ENCODE assay signal across 1 cellular context in the genomic region with DNA sequence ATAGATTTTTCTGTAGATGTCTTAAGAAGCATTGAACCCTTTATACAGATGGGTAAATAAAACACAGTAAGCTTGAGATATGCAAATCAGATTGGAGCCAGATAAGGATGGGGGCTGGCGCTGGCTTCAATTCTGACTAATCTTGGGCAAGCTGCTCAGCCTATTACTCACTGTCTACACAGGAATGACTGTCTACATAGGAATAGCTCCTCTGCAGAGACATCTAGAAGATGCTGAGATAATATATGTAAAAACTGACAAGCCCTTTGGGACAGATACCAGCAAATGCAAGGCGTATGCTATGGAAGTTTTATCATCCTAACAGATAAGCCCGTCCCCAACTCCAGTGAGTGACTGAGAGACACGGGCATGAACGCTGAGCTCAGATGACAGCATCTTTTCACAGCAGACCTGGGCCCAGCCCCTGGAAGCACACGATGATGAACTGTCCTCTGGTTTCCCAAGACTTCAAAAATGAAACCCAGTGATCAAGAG.
TF ChIP-seq lines count a peak whose summit lies in the region.

No MANE protein-coding gene starts in this region.

TF ChIP-seq in A549, 52 proteins besides CTCF, POLR2A, EP300 and RAD21 (continued from another document):
- no peak for TF ChIP-seq HEYL (CRISPR knock-in tag; IDR thresholded peaks at IDR 0.05)
- TF ChIP-seq EHF (CRISPR knock-in tag; IDR thresholded peaks at IDR 0.05): no peak
- TF ChIP-seq FOXS1 (CRISPR knock-in tag; IDR thresholded peaks at IDR 0.05): no peak
- no peak for TF ChIP-seq MAZ (IDR thresholded peaks at IDR 0.05; ENCODE audit: borderline replicate concordance, low read depth, low read length)
- TF ChIP-seq EHMT2 (IDR thresholded peaks at IDR 0.05; ENCODE audit: low read depth): no peak
- no peak for TF ChIP-seq TFCP2L1 (CRISPR knock-in tag; IDR thresholded peaks at IDR 0.05)
- TF ChIP-seq, protein P1, sequence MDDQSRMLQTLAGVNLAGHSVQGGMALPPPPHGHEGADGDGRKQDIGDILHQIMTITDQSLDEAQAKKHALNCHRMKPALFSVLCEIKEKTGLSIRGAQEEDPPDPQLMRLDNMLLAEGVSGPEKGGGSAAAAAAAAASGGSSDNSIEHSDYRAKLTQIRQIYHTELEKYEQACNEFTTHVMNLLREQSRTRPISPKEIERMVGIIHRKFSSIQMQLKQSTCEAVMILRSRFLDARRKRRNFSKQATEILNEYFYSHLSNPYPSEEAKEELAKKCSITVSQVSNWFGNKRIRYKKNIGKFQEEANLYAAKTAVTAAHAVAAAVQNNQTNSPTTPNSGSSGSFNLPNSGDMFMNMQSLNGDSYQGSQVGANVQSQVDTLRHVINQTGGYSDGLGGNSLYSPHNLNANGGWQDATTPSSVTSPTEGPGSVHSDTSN (IDR thresholded peaks at IDR 0.05): no peak
- no peak for TF ChIP-seq PHF8 (IDR thresholded peaks at IDR 0.05; ENCODE audit: borderline replicate concordance, low read depth)
- TF ChIP-seq, protein P2, sequence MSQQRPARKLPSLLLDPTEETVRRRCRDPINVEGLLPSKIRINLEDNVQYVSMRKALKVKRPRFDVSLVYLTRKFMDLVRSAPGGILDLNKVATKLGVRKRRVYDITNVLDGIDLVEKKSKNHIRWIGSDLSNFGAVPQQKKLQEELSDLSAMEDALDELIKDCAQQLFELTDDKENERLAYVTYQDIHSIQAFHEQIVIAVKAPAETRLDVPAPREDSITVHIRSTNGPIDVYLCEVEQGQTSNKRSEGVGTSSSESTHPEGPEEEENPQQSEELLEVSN (IDR thresholded peaks at IDR 0.05; ENCODE audit: borderline replicate concordance, low read depth): no peak
- TF ChIP-seq MAFK (IDR thresholded peaks at IDR 0.05; ENCODE audit: partially characterized antibody): peak; percentile 17
- no peak for TF ChIP-seq HOXA7 (CRISPR knock-in tag; IDR thresholded peaks at IDR 0.05)
